9 cellular contexts compared by ENCODE assay signal in genomic region chr15:38226867-38227266, GRCh38. TPM values are rescaled to one million over a fixed set of nuclear protein-coding genes. Genes with fewer than 3 reads are reported as not detected.
DNase-seq lines count a peak whose midpoint lies in the region; ATAC-seq, FAIRE-seq and TF ChIP-seq lines count a peak whose summit lies in the region.
"Had no signal": no experiment of that assay in that cellular context is flagged by ENCODE, and none has a peak within 500 bp of the region (broad histone marks: within the 10 kb centered on the region; RNA-seq: fewer than 3 reads in every experiment).

No MANE protein-coding gene starts in this region.

- H3K27ac ChIP-seq in mammary epithelial cell (ENCODE audit: insufficient read depth, low read depth, low read length) = peak overlapping the region; percentile 51
- peak overlapping the region; percentile 51 for H3K27ac ChIP-seq in keratinocyte (ENCODE audit: control insufficient read depth, insufficient read depth, low read length)

- in situ Hi-C loops in mammary epithelial cell (cut with MboI; ENCODE audit: low sequenced_read_pairs in 2 of 2) = no loop called here

- WGBS in mammary epithelial cell (ENCODE audit: low coverage, missing lambda C conversion rate) = 46% methylated on average over 3 of the region's 3 CpGs

- H2AFZ ChIP-seq in mammary epithelial cell (ENCODE audit: low read depth, low read length) (no peak overlapping the region), keratinocyte (ENCODE audit: control insufficient read depth, low read length) (peak overlapping the region; percentile 29)

- H3K9me3 Mint-ChIP-seq in stimulated activated memory B cell treated with anti-CD40 and anti-IgM and Interleukin-4, amounts not matched to agents 10 μg/mL and 1 μg/mL and 100 μg/mL, for 72 hours = no peaks in the 10 kb centered on the region
- H3K9me3 Mint-ChIP-seq: activated CD4-positive, alpha-beta memory T cell treated with anti-CD3 and anti-CD28 coated beads for 36 hours had no signal

- no peaks in the 10 kb centered on the region for H3K9me1 ChIP-seq in keratinocyte (ENCODE audit: control insufficient read depth, extremely low read depth, insufficient read depth, low read length)

- no peak overlapping the region for H3K4me3 ChIP-seq in mammary epithelial cell (replicated peaks in 1 of 3; ENCODE audit: insufficient read depth in 1 of 3, low read depth in 2 of 3, low read length in 3 of 3)
- H3K4me3 ChIP-seq in keratinocyte (ENCODE audit: control insufficient read depth in 2 of 3, extremely low read depth in 1 of 3, insufficient read depth in 2 of 3, low read depth in 1 of 3, low read length in 3 of 3) = no peak overlapping the region

- H3K36me3 ChIP-seq in mammary epithelial cell (ENCODE audit: insufficient read depth, low read length) (no peaks in the 10 kb centered on the region), keratinocyte (ENCODE audit: control insufficient read depth in 2 of 2, extremely low read depth in 1 of 2, insufficient read depth in 2 of 2, low read length in 2 of 2) (no peaks in the 10 kb centered on the region)

- H3K4me2 ChIP-seq in mammary epithelial cell (ENCODE audit: insufficient read depth, low read depth, low read length) (no peak overlapping the region), keratinocyte (ENCODE audit: control insufficient read depth, extremely low read depth, insufficient read depth, low read depth, low read length) (peak overlapping the region; percentile 9)

- no peaks in the 10 kb centered on the region for H3K4me1 Mint-ChIP-seq in stimulated activated memory B cell treated with anti-CD40 and anti-IgM and Interleukin-4, amounts not matched to agents 10 μg/mL and 1 μg/mL and 100 μg/mL, for 72 hours

- H3K27me3 ChIP-seq in mammary epithelial cell (ENCODE audit: insufficient read depth, low read length) (no peaks in the 10 kb centered on the region), keratinocyte (ENCODE audit: control insufficient read depth, extremely low read depth, insufficient read depth, low read length) (no peaks in the 10 kb centered on the region)

- H3K27me3 Mint-ChIP-seq in stimulated activated memory B cell treated with anti-CD40 and anti-IgM and Interleukin-4, amounts not matched to agents 10 μg/mL and 1 μg/mL and 100 μg/mL, for 72 hours = no peaks in the 10 kb centered on the region

- no peaks in the 10 kb centered on the region for H3K9me3 ChIP-seq in mammary epithelial cell (replicated peaks; ENCODE audit: insufficient read depth, low read length)
- no peaks in the 10 kb centered on the region for H3K9me3 ChIP-seq in keratinocyte (ENCODE audit: control insufficient read depth, low read depth, low read length)

- H3K4me3 Mint-ChIP-seq in stimulated activated memory B cell treated with anti-CD40 and anti-IgM and Interleukin-4, amounts not matched to agents 10 μg/mL and 1 μg/mL and 100 μg/mL, for 72 hours = no peak overlapping the region
- H3K4me3 Mint-ChIP-seq: activated CD4-positive, alpha-beta memory T cell treated with anti-CD3 and anti-CD28 coated beads for 36 hours had no signal

- H4K20me1 ChIP-seq in mammary epithelial cell (ENCODE audit: insufficient read depth, low read length) = no peaks in the 10 kb centered on the region
- no peaks in the 10 kb centered on the region for H4K20me1 ChIP-seq in keratinocyte (ENCODE audit: control insufficient read depth, extremely low read depth, insufficient read depth, low read length)

- H3K36me3 Mint-ChIP-seq in stimulated activated memory B cell treated with anti-CD40 and anti-IgM and Interleukin-4, amounts not matched to agents 10 μg/mL and 1 μg/mL and 100 μg/mL, for 72 hours = no peaks in the 10 kb centered on the region
- H3K36me3 Mint-ChIP-seq: activated CD4-positive, alpha-beta memory T cell treated with anti-CD3 and anti-CD28 coated beads for 36 hours had no signal

- no peaks in the 10 kb centered on the region for H3K79me2 ChIP-seq in mammary epithelial cell (ENCODE audit: insufficient read depth, low read length)
- no peaks in the 10 kb centered on the region for H3K79me2 ChIP-seq in keratinocyte (ENCODE audit: control insufficient read depth, insufficient read depth, low read length)

- H3K9ac ChIP-seq in mammary epithelial cell (ENCODE audit: insufficient read depth, low read length) (no peak overlapping the region), keratinocyte (ENCODE audit: control insufficient read depth, extremely low read depth, insufficient read depth, low read length) (no peak overlapping the region)

- TF ChIP-seq CTCF in mammary epithelial cell (conservative IDR thresholded peaks at IDR 0.05 in 1 of 2, IDR thresholded peaks at IDR 0.05 in 1 of 2; ENCODE audit: extremely low read depth in 1 of 2, insufficient read depth in 1 of 2, low read depth in 1 of 2, low read length in 2 of 2) (no peak), keratinocyte (optimal IDR thresholded peaks at IDR 0.05 in 1 of 3, IDR thresholded peaks at IDR 0.05 in 1 of 3, conservative IDR thresholded peaks at IDR 0.05 in 1 of 3; ENCODE audit: extremely low read depth in 1 of 3, insufficient read depth in 2 of 3, low read length in 3 of 3) (no peak)

- DNase-seq in NCI-H2171 treated with DMSO at 0.1 percent for 48 hours (lab: John Stamatoyannopoulos, UW) (peak; percentile 1), NCI-H2171 (lab: John Stamatoyannopoulos, UW) (no peak), mammary epithelial cell (peak; percentile 96), keratinocyte (ENCODE audit: low read depth, low spot score) (peak; percentile 61), urothelium cell line (ENCODE audit: low spot score) (peak; percentile 78)
- DNase-seq: activated CD4-positive, alpha-beta memory T cell treated with anti-CD3 and anti-CD28 coated beads for 36 hours had no signal

- no TSS peak for BruUV-seq in mammary epithelial cell (replicated peaks; lab: Mats Ljungman, UMichigan)

- FAIRE-seq in keratinocyte (lab: Jason Lieb, UNC) (peak; percentile 89), urothelium cell line (lab: Jason Lieb, UNC) (peak; percentile 81)

- dilution Hi-C loops in mammary epithelial cell (cut with HindIII; ENCODE audit: low sequenced_read_pairs) = no loop called here
- dilution Hi-C loops in keratinocyte (cut with MboI; ENCODE audit: extremely low pct_ligation_motif_present, low sequenced_read_pairs) = no loop called here

- intact Hi-C loops in mammary epithelial cell (cut with micrococcal nuclease) = no loop called here

- H3K4me1 ChIP-seq in mammary epithelial cell (ENCODE audit: insufficient read depth, low read length) (peaks cover 13% of the 10 kb centered on the region), keratinocyte (ENCODE audit: control insufficient read depth, extremely low read depth, insufficient read depth, low read length) (peaks cover 13% of the 10 kb centered on the region)

- CTCF ChIA-PET in mammary epithelial cell (lab: Charles Lee; ENCODE audit: low non-redundant PET) = no interaction called here

- H3K27ac Mint-ChIP-seq in stimulated activated memory B cell treated with anti-CD40 and anti-IgM and Interleukin-4, amounts not matched to agents 10 μg/mL and 1 μg/mL and 100 μg/mL, for 72 hours = no peak overlapping the region
- H3K27ac Mint-ChIP-seq: activated CD4-positive, alpha-beta memory T cell treated with anti-CD3 and anti-CD28 coated beads for 36 hours had no signal

- ATAC-seq in HG02973 (IDR thresholded peaks at IDR 0.05; ENCODE audit: unreplicated experiment) (no peak), HG02840 (IDR thresholded peaks at IDR 0.05; ENCODE audit: low FRiP score, unreplicated experiment) (no peak)
- no peak for ATAC-seq in stimulated activated memory B cell treated with anti-CD40 and anti-IgM and Interleukin-4, amounts not matched to agents 10 μg/mL and 1 μg/mL and 100 μg/mL, for 72 hours

RNA-seq across cellular contexts. Expression of gene SPRED1, which starts 25.8 kb away (rescaled TPM):
- 10 to 100 TPM; 25.7 to 47.7 TPM for total RNA-seq in mammary epithelial cell
- polyA plus RNA-seq in mammary epithelial cell (6.8 TPM), keratinocyte (5.7 to 11.6 TPM (median 11.5 TPM) in 3 replicates)
- polyA minus RNA-seq in mammary epithelial cell (19.6 TPM), keratinocyte (5.0 to 22.3 TPM (median 9.9 TPM) in 3 replicates)
- 3.9 TPM for polyA plus RNA-seq in keratinocyte (2011; ENCODE audit: low read depth)
- 6.3 and 9.9 TPM in 2 replicates for polyA plus RNA-seq in keratinocyte (2011; cell fraction: cytosol; rRNA removed)
- 10.1 and 13.1 TPM in 2 replicates for polyA plus RNA-seq in keratinocyte (2011; cell fraction: nucleus; rRNA removed)
- polyA plus RNA-seq in keratinocyte (2012; ENCODE audit: low replicate concordance) = 3.9 and 16.6 TPM in 2 replicates
- polyA minus RNA-seq in keratinocyte (2011; cell fraction: cytosol; rRNA and poly(A)+ RNA removed) = 17.5 TPM
- 22.7 and 46.3 TPM in 2 replicates for polyA minus RNA-seq in keratinocyte (2011; cell fraction: nucleus; rRNA and poly(A)+ RNA removed)
